Comparison of ENCODE assay signal across 24 cellular contexts in the genomic region with DNA sequence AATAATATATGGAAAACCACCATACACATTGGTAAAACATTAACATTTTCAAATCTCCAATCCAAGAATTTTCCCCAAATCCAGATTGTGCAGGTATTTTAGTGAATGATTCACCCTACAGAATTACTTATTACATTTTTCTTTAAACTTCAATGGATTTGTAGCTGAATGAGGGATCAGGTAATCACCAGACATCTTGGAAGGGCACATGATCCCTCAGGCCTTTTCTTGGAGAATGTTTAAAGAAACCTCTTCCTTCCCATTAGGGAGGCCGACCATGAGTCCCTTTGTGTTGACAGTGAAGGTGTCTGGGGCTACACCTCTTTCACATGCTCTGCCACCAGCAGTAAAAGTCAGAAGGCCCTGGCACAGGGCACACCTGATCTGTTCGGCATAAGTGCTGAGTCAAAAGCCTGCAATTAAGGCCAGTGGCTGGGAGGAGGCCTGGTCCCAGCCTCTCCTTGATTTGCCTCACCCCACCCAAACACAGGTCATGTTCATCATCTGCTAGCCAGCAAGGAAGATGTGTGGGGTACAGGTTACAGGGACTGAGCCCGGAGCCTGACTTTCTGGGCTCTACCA.
DNase-seq lines count a peak whose midpoint lies in the region; ATAC-seq and TF ChIP-seq lines count a peak whose summit lies in the region.
"Had no signal": no experiment of that assay in that cellular context is flagged by ENCODE, and none has a peak within 500 bp of the region (broad histone marks: within the 10 kb centered on the region; RNA-seq: fewer than 3 reads in every experiment).

No MANE protein-coding gene starts in this region.

- H3K27me3 Mint-ChIP-seq in Calu3 (ENCODE audit: unreplicated experiment) (no peaks in the 10 kb centered on the region), chondrocyte (ENCODE audit: low read depth) (peaks cover 34% of the 10 kb centered on the region)

- in situ Hi-C loops in IMR-90 (cut with MboI; ENCODE audit: low sequenced_read_pairs), result no loop called here

- H2AK5ac ChIP-seq in IMR-90 (ENCODE audit: low read depth, low read length) (no peak overlapping the region), trophoblast cell (ENCODE audit: low read length) (no peak overlapping the region)

- TF ChIP-seq RAD21 in IMR-90 (IDR thresholded peaks at IDR 0.05; ENCODE audit: low read length), result no peak

- H2BK5ac ChIP-seq in IMR-90 (ENCODE audit: low read depth, low read length, poor library complexity, severe bottlenecking), result no peak overlapping the region
- no peak overlapping the region for H2BK5ac ChIP-seq in trophoblast cell (ENCODE audit: low read depth, low read length, poor library complexity)

- H3K56ac ChIP-seq in IMR-90 (ENCODE audit: extremely low read depth, insufficient read depth, low read length), result no peak overlapping the region

- no peak overlapping the region for H3K14ac ChIP-seq in IMR-90 (replicated peaks; ENCODE audit: low read depth, low read length)
- no peak overlapping the region for H3K14ac ChIP-seq in trophoblast cell (ENCODE audit: low read length)

- no CpG with 5 or more reads among the region's 3 CpGs for WGBS in IMR-90 (ENCODE audit: extremely low coverage in 2 of 2, insufficient read length in 1 of 2), 2 experiments
- no CpG with 5 or more reads among the region's 3 CpGs for WGBS in trophoblast cell (ENCODE audit: extremely low coverage, insufficient coverage, insufficient read length)

- H2BK20ac ChIP-seq in IMR-90 (ENCODE audit: low read depth, low read length), result no peak overlapping the region

- H2BK15ac ChIP-seq in IMR-90 (ENCODE audit: low read depth, low read length), result no peak overlapping the region

- no peaks in the 10 kb centered on the region for H3K9me1 ChIP-seq in IMR-90 (ENCODE audit: insufficient read depth, low read length)

- DNase-seq in Calu3 (no peak), IMR-90 (no peak), left kidney (ENCODE audit: low read depth, low spot score) (peak; percentile 49), trophoblast cell (no peak), chondrocyte (ENCODE audit: low spot score) (no peak)
- DNase-seq: AML-193; CD4-positive, alpha-beta T cell; DMS53; GOT3; HFFc6; NCI-H1048; NCI-H1694; NCI-H2081; NCI-H524; SIG-M5 had no signal

- H3K4ac ChIP-seq in IMR-90 (ENCODE audit: low read depth, low read length), result no peak overlapping the region
- no peak overlapping the region for H3K4ac ChIP-seq in trophoblast cell (ENCODE audit: low read depth, low read length)

- no peak for ATAC-seq in IMR-90 (ENCODE audit: low read depth)
- no peak for ATAC-seq in HG02970 (IDR thresholded peaks at IDR 0.05; ENCODE audit: low FRiP score, unreplicated experiment)
- no peak for ATAC-seq in GM19455 (IDR thresholded peaks at IDR 0.05; ENCODE audit: unreplicated experiment)
- ATAC-seq: A549, Panc1 had no signal

- H3K4me1 ChIP-seq in IMR-90 (ENCODE audit: control insufficient read depth, insufficient read depth, low read length), result no peaks in the 10 kb centered on the region
- H3K4me1 ChIP-seq in trophoblast cell (ENCODE audit: control insufficient read depth in 1 of 2, insufficient read depth in 2 of 2, low read length in 2 of 2), result no peaks in the 10 kb centered on the region
- H3K4me1 ChIP-seq: BLaER1 treated with 17β-estradiol and CSF1 and Interleukin-3, amounts not matched to agents 10 nM and 100 nM; HAP-1 had no signal

- no peaks in the 10 kb centered on the region for H3K36me3 ChIP-seq in IMR-90 (ENCODE audit: control insufficient read depth, insufficient read depth, low read length)
- no peaks in the 10 kb centered on the region for H3K36me3 ChIP-seq in trophoblast cell (ENCODE audit: control insufficient read depth in 1 of 2, insufficient read depth in 2 of 2, low read length in 2 of 2)
- H3K36me3 ChIP-seq: BLaER1 treated with 17β-estradiol and CSF1 and Interleukin-3, amounts not matched to agents 10 nM and 100 nM; HAP-1 had no signal

- H3K27ac ChIP-seq in IMR-90 (ENCODE audit: insufficient read depth, low read length) (no peak overlapping the region), trophoblast cell (ENCODE audit: low read depth, low read length) (no peak overlapping the region)
- H3K27ac ChIP-seq: A549; BLaER1 treated with 17β-estradiol and CSF1 and Interleukin-3, amounts not matched to agents 10 nM and 100 nM; KMS-11; SK-N-MC had no signal

- H3K79me2 ChIP-seq in trophoblast cell (ENCODE audit: control insufficient read depth, insufficient read depth, low read length, poor library complexity), result no peaks in the 10 kb centered on the region

- H4K91ac ChIP-seq in IMR-90 (ENCODE audit: insufficient read depth, low read depth, low read length) (no peak overlapping the region), trophoblast cell (ENCODE audit: low read depth, low read length) (no peak overlapping the region)

- CTCF ChIA-PET in Calu3 (lab: Charles Lee), result interaction anchor here (1.0 kb wide), 1 partner anchor 9 kb away, joined by 3 read pairs; no protein-coding TSS in a partner anchor
- CTCF ChIA-PET in IMR-90 (lab: Yijun Ruan, JAX), result no interaction called here

- no peak for TF ChIP-seq CTCF in Calu3 (IDR thresholded peaks at IDR 0.05; ENCODE audit: unreplicated experiment)
- TF ChIP-seq CTCF in IMR-90 (conservative IDR thresholded peaks at IDR 0.05; ENCODE audit: low read depth, low read length), result no peak
- no peak for TF ChIP-seq CTCF in chondrocyte (IDR thresholded peaks at IDR 0.05)

- H4K20me1 ChIP-seq in IMR-90 (ENCODE audit: insufficient read depth, low read length), result no peaks in the 10 kb centered on the region
- H4K20me1 ChIP-seq: BLaER1 treated with 17β-estradiol and CSF1 and Interleukin-3, amounts not matched to agents 10 nM and 100 nM had no signal

- H3K27me3 ChIP-seq in IMR-90 (ENCODE audit: control insufficient read depth, insufficient read depth, low read length) (no peaks in the 10 kb centered on the region), trophoblast cell (ENCODE audit: insufficient read depth, low read length) (no peaks in the 10 kb centered on the region)
- H3K27me3 ChIP-seq: BLaER1 treated with 17β-estradiol and CSF1 and Interleukin-3, amounts not matched to agents 10 nM and 100 nM had no signal

- dilution Hi-C loops in IMR-90 (cut with HindIII; ENCODE audit: low sequenced_read_pairs, unreplicated experiment), result no loop called here

- no peak overlapping the region for H3K4me3 ChIP-seq in IMR-90 (ENCODE audit: insufficient read depth, low read depth, low read length)
- no peak overlapping the region for H3K4me3 ChIP-seq in trophoblast cell (ENCODE audit: low read depth, low read length)
- H3K4me3 ChIP-seq: A549; BLaER1 treated with 17β-estradiol and CSF1 and Interleukin-3, amounts not matched to agents 10 nM and 100 nM; HAP-1; SK-N-MC had no signal

- peaks cover 9% of the 10 kb centered on the region for H3K36me3 Mint-ChIP-seq in Calu3 (ENCODE audit: insufficient read depth, unreplicated experiment)
- H3K36me3 Mint-ChIP-seq in chondrocyte (ENCODE audit: low read depth), result no peaks in the 10 kb centered on the region
- H3K36me3 Mint-ChIP-seq: IgD-negative memory B cell had no signal

- no peak for TF ChIP-seq POLR2A in IMR-90 (IDR thresholded peaks at IDR 0.05; ENCODE audit: low read depth, low read length)

- intact Hi-C loops in Calu3 (cut with micrococcal nuclease; ENCODE audit: unreplicated experiment) (loop anchor here (5.0 kb wide), 1 partner anchor 102 kb away; no protein-coding TSS in a partner anchor), IMR-90 (cut with micrococcal nuclease) (no loop called here)

- H2BK120ac ChIP-seq in IMR-90 (ENCODE audit: low read depth, low read length) (no peak overlapping the region), trophoblast cell (ENCODE audit: insufficient read depth, low read length, poor library complexity) (no peak overlapping the region)

- H3K27ac Mint-ChIP-seq in Calu3 (ENCODE audit: unreplicated experiment), result peak overlapping the region; percentile 50
- H3K27ac Mint-ChIP-seq in chondrocyte (ENCODE audit: unreplicated experiment), result no peak overlapping the region
- H3K27ac Mint-ChIP-seq: CD4-positive, alpha-beta T cell; HFFc6; IgD-negative memory B cell had no signal

- no peak overlapping the region for H2BK12ac ChIP-seq in trophoblast cell (ENCODE audit: low read length)

- H2AFZ ChIP-seq in IMR-90 (replicated peaks; ENCODE audit: low read length, poor library complexity) (peak overlapping the region; percentile 33), trophoblast cell (ENCODE audit: insufficient read depth, low read length, poor library complexity) (no peak overlapping the region)

- H4K5ac ChIP-seq in IMR-90 (ENCODE audit: low read depth, low read length), result no peak overlapping the region

- H3K9ac ChIP-seq in IMR-90 (ENCODE audit: low read depth, low read length) (no peak overlapping the region), trophoblast cell (ENCODE audit: low read length) (peak overlapping the region; percentile 10)
- H3K9ac ChIP-seq: BLaER1 treated with 17β-estradiol and CSF1 and Interleukin-3, amounts not matched to agents 10 nM and 100 nM; KMS-11 had no signal

- H4K8ac ChIP-seq in IMR-90 (ENCODE audit: low read depth in 2 of 2, low read length in 2 of 2) (no peak overlapping the region), trophoblast cell (ENCODE audit: low read depth, low read length) (no peak overlapping the region)

- H3K4me3 Mint-ChIP-seq in Calu3 (ENCODE audit: low read depth, unreplicated experiment) (no peak overlapping the region), chondrocyte (ENCODE audit: unreplicated experiment) (no peak overlapping the region)
- H3K4me3 Mint-ChIP-seq: CD4-positive, alpha-beta T cell; HFFc6; IgD-negative memory B cell had no signal

- H3K4me1 Mint-ChIP-seq in Calu3 (ENCODE audit: low read depth, unreplicated experiment) (peaks cover 38% of the 10 kb centered on the region), chondrocyte (ENCODE audit: low read depth) (no peaks in the 10 kb centered on the region)
- H3K4me1 Mint-ChIP-seq: IgD-negative memory B cell had no signal

- H3K18ac ChIP-seq in IMR-90 (ENCODE audit: low read depth, low read length) (no peak overlapping the region), trophoblast cell (ENCODE audit: low read length) (no peak overlapping the region)

- POLR2A ChIA-PET in IMR-90 (lab: Charles Lee; ENCODE audit: unreplicated experiment), result no interaction called here

- no peak overlapping the region for H2AK9ac ChIP-seq in IMR-90 (replicated peaks; ENCODE audit: low read depth, low read length, poor library complexity)

- H3K23ac ChIP-seq in IMR-90 (ENCODE audit: low read depth, low read length) (no peak overlapping the region), trophoblast cell (ENCODE audit: low read length) (no peak overlapping the region)

- H3K9me3 ChIP-seq in IMR-90 (ENCODE audit: control insufficient read depth, insufficient read depth, low read length) (no peaks in the 10 kb centered on the region), trophoblast cell (ENCODE audit: insufficient read depth, low read depth, low read length) (no peaks in the 10 kb centered on the region)
- H3K9me3 ChIP-seq: A549; BLaER1 treated with 17β-estradiol and CSF1 and Interleukin-3, amounts not matched to agents 10 nM and 100 nM; HAP-1 had no signal

- BruUV-seq in Calu3 (replicated peaks; lab: Mats Ljungman, UMichigan) (no TSS peak), IMR-90 (replicated peaks; lab: Mats Ljungman, UMichigan) (no TSS peak)

- H3K79me1 ChIP-seq in IMR-90 (ENCODE audit: low read depth in 1 of 2, low read length in 2 of 2) (no peaks in the 10 kb centered on the region), trophoblast cell (ENCODE audit: low read length) (no peaks in the 10 kb centered on the region)

- H3K4me2 ChIP-seq in IMR-90 (ENCODE audit: low read depth, low read length), result no peak overlapping the region
- H3K4me2 ChIP-seq in trophoblast cell (ENCODE audit: low read length), result no peak overlapping the region
- H3K4me2 ChIP-seq: A549; BLaER1 treated with 17β-estradiol and CSF1 and Interleukin-3, amounts not matched to agents 10 nM and 100 nM; KMS-11 had no signal

- no peak overlapping the region for H4K12ac ChIP-seq in trophoblast cell (ENCODE audit: low read depth, low read length)

- H3K9me3 Mint-ChIP-seq in Calu3 (ENCODE audit: low read depth, unreplicated experiment) (no peaks in the 10 kb centered on the region), chondrocyte (ENCODE audit: low read depth) (no peaks in the 10 kb centered on the region)
- H3K9me3 Mint-ChIP-seq: CD4-positive, alpha-beta T cell; IgD-negative memory B cell had no signal
